8 cellular contexts compared by ENCODE assay signal in genomic region chr12:6890789-6891624, GRCh38. TPM values are rescaled to one million over a fixed set of nuclear protein-coding genes. Genes with fewer than 3 reads are reported as not detected.
DNase-seq lines count a peak whose midpoint lies in the region; ATAC-seq and TF ChIP-seq lines count a peak whose summit lies in the region.

No MANE protein-coding gene starts in this region.

- H3K4me3 ChIP-seq in OCI-LY1 (ENCODE audit: low read depth, low read length, poor library complexity, severe bottlenecking) (peak overlapping the region; percentile 59), mucosa of descending colon (peak overlapping the region; percentile 25)

- ATAC-seq in GM21526 (IDR thresholded peaks at IDR 0.05; ENCODE audit: low FRiP score, unreplicated experiment): peak; percentile 88
- peak; percentile 99 for ATAC-seq in mucosa of descending colon

- intact Hi-C loops in mucosa of descending colon (cut with DNase I, micrococcal nuclease): no loop called here

- H3K79me2 ChIP-seq in OCI-LY1 (ENCODE audit: insufficient read depth, low read length): no peaks in the 10 kb centered on the region

- no peaks in the 10 kb centered on the region for H3K9me3 ChIP-seq in OCI-LY1 (ENCODE audit: low read length)
- no peaks in the 10 kb centered on the region for H3K9me3 ChIP-seq in mucosa of descending colon

- H3F3A ChIP-seq in OCI-LY1 (ENCODE audit: insufficient read depth, low read length): no peaks in the 10 kb centered on the region

- H3K9me2 ChIP-seq in OCI-LY1 (ENCODE audit: low read depth, low read length): no peaks in the 10 kb centered on the region

- DNase-seq in DMS153 (lab: John Stamatoyannopoulos, UW): peak; percentile 95
- peak; percentile 86 for DNase-seq in HuH-7.5 (ENCODE audit: low spot score)
- peak; percentile 98 for DNase-seq in activated T-cell treated with anti-CD3 and anti-CD28 coated beads for 1 hour (ENCODE audit: low read depth)
- peak; percentile 94 for DNase-seq in epidermal melanocyte (ENCODE audit: insufficient read length, low spot score)
- peak; percentile 99 for DNase-seq in mucosa of descending colon
- peak; percentile 97 to 99 for DNase-seq in stimulated activated CD8-positive, alpha-beta memory T cell treated with anti-CD3 and anti-CD28 coated beads, Interleukin-4, amount 100 ng/mL, for 1 hour (ENCODE audit: low read depth in 2 of 2, low spot score in 1 of 2)

- H2AFZ ChIP-seq in OCI-LY1 (ENCODE audit: low read length): peak overlapping the region; percentile 50; the same call in 1 of the 2 replicates

- 0 out of 2 replicates have a peak, but pooled peaks cover 5% of the 10 kb centered on the region for H3K36me3 ChIP-seq in OCI-LY1 (ENCODE audit: insufficient read depth, low read length)
- H3K36me3 ChIP-seq in mucosa of descending colon (ENCODE audit: low read depth): no peaks in the 10 kb centered on the region

- TF ChIP-seq CTCF in OCI-LY1 (IDR thresholded peaks at IDR 0.05; ENCODE audit: low read length): peak; percentile 80
- TF ChIP-seq CTCF in mucosa of descending colon (IDR thresholded peaks at IDR 0.05): peak; percentile 94

- H3K4me1 ChIP-seq in OCI-LY1 (ENCODE audit: insufficient read depth, low read length, severe bottlenecking) (peaks cover 13% of the 10 kb centered on the region), mucosa of descending colon (ENCODE audit: low read depth) (no peaks in the 10 kb centered on the region)

- no peaks in the 10 kb centered on the region for H4K20me1 ChIP-seq in OCI-LY1 (ENCODE audit: insufficient read depth, low read length)

- H3K9ac ChIP-seq in OCI-LY1 (ENCODE audit: low read length): peak overlapping the region; percentile 78

- peak overlapping the region; percentile 79 for H3K27ac ChIP-seq in OCI-LY1 (ENCODE audit: low read depth, low read length, poor library complexity, severe bottlenecking)

- no peaks in the 10 kb centered on the region for H3K27me3 ChIP-seq in OCI-LY1 (ENCODE audit: insufficient read depth, low read length)

- H3K4me2 ChIP-seq in OCI-LY1 (ENCODE audit: low read length): peak overlapping the region; percentile 78

RNA-seq across cellular contexts. Expression of gene LRRC23, which starts 13.6 kb away (rescaled TPM):
- 10 to 100 TPM in 1 of 3 donors, 1 to 10 TPM in 2; 4.7 to 11.8 (median 4.9) TPM for total RNA-seq in mucosa of descending colon

RNA-seq across cellular contexts. Expression of gene SPSB2, which starts 17.9 kb away (rescaled TPM):
- total RNA-seq in mucosa of descending colon: 10 to 100 TPM in 2 of 3 donors, 1 to 10 TPM in 1; 9.7 to 11.7 (median 10.6) TPM

RNA-seq across cellular contexts. Expression of gene ENO2, which starts 23.4 kb away (rescaled TPM):
- 10 to 100 TPM in 1 of 3 donors, 1 to 10 TPM in 2; 4.5 to 67.3 (median 7.6) TPM for total RNA-seq in mucosa of descending colon

RNA-seq across cellular contexts. Expression of gene TPI1, which starts 23.7 kb away (rescaled TPM):
- 100 to 1,000 TPM; 408 to 766 (median 700) TPM for total RNA-seq in mucosa of descending colon

RNA-seq across cellular contexts. Expression of gene ATN1, which starts 36.8 kb away (rescaled TPM):
- total RNA-seq in mucosa of descending colon: 100 to 1,000 TPM in 1 of 3 donors, 10 to 100 TPM in 2; 68.5 to 208 (median 82.4) TPM

Comparison
In these comparisons a context has a peak if more than half of its experiments do, and no peak if none do; other contexts are left out.
1. Peak in every context shown above with its lines: DNase-seq, ATAC-seq, H3K4me3 ChIP-seq and H3K27ac ChIP-seq.